ENCODE assay signal across 19 cellular contexts in genomic region chr5:155878991-155879575, GRCh38.
"Had no signal": no experiment of that assay in that cellular context is flagged by ENCODE, and none has a peak within 500 bp of the region (broad histone marks: within the 10 kb centered on the region; RNA-seq: fewer than 3 reads in every experiment).

No MANE protein-coding gene starts in this region.

- H3K4me3 ChIP-seq: cardiac muscle cell, dorsolateral prefrontal cortex, ovary, right lobe of liver, spleen, suprapubic skin had no signal

- H3K27ac Mint-ChIP-seq: activated naive CD4-positive, alpha-beta T cell treated with anti-CD3 and anti-CD28 coated beads for 36 hours; activated naive CD8-positive, alpha-beta T cell treated with anti-CD3 and anti-CD28 coated beads, Interleukin-2, amount 50 U/mL, for 24 hours; activated T-helper 17 cell treated with anti-CD3 and anti-CD28 coated beads, Interleukin-2, amount 50 U/mL, for 72 hours; stimulated activated naive CD8-positive, alpha-beta T cell treated with anti-CD3 and anti-CD28 coated beads, Interleukin-15, Interleukin-2, amounts not matched to agents 100 ng/mL and 50 ng/mL, for 24 hours had no signal

- H3K27me3 ChIP-seq: cardiac muscle cell, ovary, right lobe of liver, spleen, suprapubic skin had no signal

- H3K9me3 ChIP-seq: ovary, right lobe of liver, spleen, suprapubic skin had no signal

- H3K27ac ChIP-seq: cardiac muscle cell, dorsolateral prefrontal cortex, ovary, right lobe of liver, spleen, suprapubic skin, VCaP had no signal

- H3K4me1 Mint-ChIP-seq: activated naive CD8-positive, alpha-beta T cell treated with anti-CD3 and anti-CD28 coated beads, Interleukin-2, amount 50 U/mL, for 24 hours; activated T-helper 17 cell treated with anti-CD3 and anti-CD28 coated beads, Interleukin-2, amount 50 U/mL, for 72 hours had no signal

- H3K9me3 Mint-ChIP-seq: activated naive CD4-positive, alpha-beta T cell treated with anti-CD3 and anti-CD28 coated beads for 36 hours; activated naive CD8-positive, alpha-beta T cell treated with anti-CD3 and anti-CD28 coated beads, Interleukin-2, amount 50 U/mL, for 24 hours; activated T-helper 17 cell treated with anti-CD3 and anti-CD28 coated beads, Interleukin-2, amount 50 U/mL, for 72 hours; stimulated activated naive CD8-positive, alpha-beta T cell treated with anti-CD3 and anti-CD28 coated beads, Interleukin-15, Interleukin-2, amounts not matched to agents 100 ng/mL and 50 ng/mL, for 24 hours had no signal

- ATAC-seq: activated naive CD8-positive, alpha-beta T cell treated with anti-CD3 and anti-CD28 coated beads, Interleukin-2, amount 50 U/mL, for 24 hours; activated T-helper 17 cell treated with anti-CD3 and anti-CD28 coated beads, Interleukin-2, amount 50 U/mL, for 72 hours; left lobe of liver; right lobe of liver had no signal

- DNase-seq: activated CD4-positive, alpha-beta T cell treated with anti-CD3 and anti-CD28 coated beads for 1 hour; activated CD4-positive, alpha-beta T cell treated with anti-CD3 and anti-CD28 coated beads, Interleukin-2, amount 50 U/mL, for 4 hours; activated naive CD4-positive, alpha-beta T cell treated with anti-CD3 and anti-CD28 coated beads for 36 hours; activated naive CD8-positive, alpha-beta T cell treated with anti-CD3 and anti-CD28 coated beads, Interleukin-2, amount 50 U/mL, for 24 hours; activated T-cell treated with anti-CD3 and anti-CD28 coated beads for 4 hours; erythroblast; midbrain; ovary; right lobe of liver; spleen; trophoblast cell had no signal

- FAIRE-seq: keratinocyte had no signal

- H3K36me3 ChIP-seq: cardiac muscle cell, ovary, right lobe of liver, spleen, suprapubic skin had no signal

- H3K4me1 ChIP-seq: right lobe of liver, spleen, suprapubic skin had no signal

- H3K27me3 Mint-ChIP-seq: activated naive CD8-positive, alpha-beta T cell treated with anti-CD3 and anti-CD28 coated beads, Interleukin-2, amount 50 U/mL, for 24 hours; stimulated activated naive CD8-positive, alpha-beta T cell treated with anti-CD3 and anti-CD28 coated beads, Interleukin-15, Interleukin-2, amounts not matched to agents 100 ng/mL and 50 ng/mL, for 24 hours had no signal

- H3K4me3 Mint-ChIP-seq: activated naive CD4-positive, alpha-beta T cell treated with anti-CD3 and anti-CD28 coated beads for 36 hours; activated naive CD8-positive, alpha-beta T cell treated with anti-CD3 and anti-CD28 coated beads, Interleukin-2, amount 50 U/mL, for 24 hours; activated T-helper 17 cell treated with anti-CD3 and anti-CD28 coated beads, Interleukin-2, amount 50 U/mL, for 72 hours; stimulated activated naive CD8-positive, alpha-beta T cell treated with anti-CD3 and anti-CD28 coated beads, Interleukin-15, Interleukin-2, amounts not matched to agents 100 ng/mL and 50 ng/mL, for 24 hours had no signal
